10 cellular contexts compared by ENCODE assay signal in the genomic region with DNA sequence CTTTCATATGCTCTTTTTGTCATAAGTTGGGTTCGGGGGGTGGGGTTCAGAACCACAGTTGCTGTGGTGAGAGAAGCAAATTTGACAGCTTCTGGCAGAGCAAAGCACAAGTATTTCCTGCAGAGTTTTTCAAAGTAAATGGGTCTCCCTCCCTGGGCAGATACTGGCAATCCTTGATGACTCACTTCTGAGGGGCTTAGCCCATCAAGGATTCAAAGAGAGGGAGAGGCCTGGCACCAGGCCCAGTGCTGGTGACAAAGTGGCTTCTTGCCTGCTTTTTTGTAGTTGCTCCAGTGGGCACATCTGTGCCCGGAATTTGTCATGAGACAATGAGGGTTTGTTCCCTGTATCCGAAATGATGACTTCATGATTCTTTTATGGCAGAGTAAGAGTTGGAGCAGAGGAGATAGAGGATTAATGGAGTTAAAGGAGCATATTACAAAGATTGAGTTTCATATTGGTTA. TPM values are rescaled to one million over a fixed set of nuclear protein-coding genes. Genes with fewer than 3 reads are reported as not detected.
DNase-seq lines count a peak whose midpoint lies in the region; ATAC-seq, FAIRE-seq and TF ChIP-seq lines count a peak whose summit lies in the region.
"Had no signal": no experiment of that assay in that cellular context is flagged by ENCODE, and none has a peak within 500 bp of the region (broad histone marks: within the 10 kb centered on the region; RNA-seq: fewer than 3 reads in every experiment).

No MANE protein-coding gene starts in this region.

- no peaks in the 10 kb centered on the region for H3K9me3 ChIP-seq in heart right ventricle
- no peaks in the 10 kb centered on the region for H3K9me3 ChIP-seq in SJSA1 (replicated peaks)
- H3K9me3 ChIP-seq in hepatocyte (ENCODE audit: low read depth): no peaks in the 10 kb centered on the region

- H3K36me3 Mint-ChIP-seq in activated CD4-positive, alpha-beta T cell treated with anti-CD3 and anti-CD28 coated beads, Interleukin-2, amount 10 ng/mL, durations not matched to agents 7 days and 5 days (ENCODE audit: low read depth): no peaks in the 10 kb centered on the region

- H3K4me3 ChIP-seq in heart right ventricle (no peak overlapping the region), SJSA1 (no peak overlapping the region), hepatocyte (no peak overlapping the region)

- TF ChIP-seq CTCF in heart right ventricle (IDR thresholded peaks at IDR 0.05) (no peak), hepatocyte (IDR thresholded peaks at IDR 0.05; ENCODE audit: poor library complexity) (no peak)

- no peaks in the 10 kb centered on the region for H3K4me1 Mint-ChIP-seq in activated CD4-positive, alpha-beta T cell treated with anti-CD3 and anti-CD28 coated beads, Interleukin-2, amount 10 ng/mL, durations not matched to agents 7 days and 5 days

- H3K4me3 Mint-ChIP-seq in activated CD4-positive, alpha-beta T cell treated with anti-CD3 and anti-CD28 coated beads, Interleukin-2, amount 10 ng/mL, durations not matched to agents 7 days and 5 days: no peak overlapping the region

- intact Hi-C loops in left cardiac atrium (cut with DNase I) (no loop called here), heart right ventricle (cut with DNase I) (no loop called here), left colon (cut with DNase I, micrococcal nuclease) (no loop called here)

- no peaks in the 10 kb centered on the region for H4K20me1 ChIP-seq in hepatocyte (ENCODE audit: insufficient read depth, poor library complexity, severe bottlenecking)

- no peak for FAIRE-seq in urothelium cell line (lab: Jason Lieb, UNC)

- no peak overlapping the region for H3K4me2 ChIP-seq in hepatocyte

- POLR2A ChIA-PET in activated CD4-positive, alpha-beta T cell treated with anti-CD3 and anti-CD28 coated beads, Interleukin-2, amount 10 ng/mL, durations not matched to agents 7 days and 5 days (lab: Charles Lee): no interaction called here

- WGBS in heart right ventricle, 2 donors: 56 to 64% methylated on average over 3 of the region's 3 CpGs
- WGBS in hepatocyte (ENCODE audit: low lambda C conversion rate, missing lambda C conversion rate): 65% methylated on average over 3 of the region's 3 CpGs

- no peak overlapping the region for H3K27ac Mint-ChIP-seq in activated CD4-positive, alpha-beta T cell treated with anti-CD3 and anti-CD28 coated beads, Interleukin-2, amount 10 ng/mL, durations not matched to agents 7 days and 5 days

- peaks cover 7% of the 10 kb centered on the region for H3K9me3 Mint-ChIP-seq in activated CD4-positive, alpha-beta T cell treated with anti-CD3 and anti-CD28 coated beads, Interleukin-2, amount 10 ng/mL, durations not matched to agents 7 days and 5 days

- ATAC-seq in left cardiac atrium: peak in 1 of 2 donors; percentile 34
- ATAC-seq in heart right ventricle: no peak
- no peak for ATAC-seq in left colon

- DNase-seq in left cardiac atrium (peak; percentile 24), heart right ventricle (no peak), SJSA1 (ENCODE audit: low read depth in 1 of 2, low spot score in 2 of 2) (peak; percentile 63 to 74), hepatocyte (ENCODE audit: low spot score) (peak; percentile 44), urothelium cell line (ENCODE audit: low spot score) (peak; percentile 83), left colon (no peak)
- DNase-seq in activated CD4-positive, alpha-beta T cell treated with anti-CD3 and anti-CD28 coated beads, Interleukin-2, amount 10 ng/mL, durations not matched to agents 7 days and 5 days: no peak
- DNase-seq in effector CD4-positive, alpha-beta T cell: no peak
- DNase-seq: activated CD8-positive, alpha-beta memory T cell treated with anti-CD3 and anti-CD28 coated beads, Interleukin-2, amount 50 U/mL, for 48 hours; effector CD8-positive, alpha-beta T cell had no signal

- H3K27me3 ChIP-seq in heart right ventricle (peaks cover 0 to 3% (median 0%) of the 10 kb centered on the region in 7 donors), SJSA1 (replicated peaks) (no peaks in the 10 kb centered on the region), hepatocyte (no peaks in the 10 kb centered on the region)

- H3K79me2 ChIP-seq in hepatocyte: no peaks in the 10 kb centered on the region

- H2AFZ ChIP-seq in hepatocyte: no peak overlapping the region

- peaks cover 15% of the 10 kb centered on the region for H3K27me3 Mint-ChIP-seq in activated CD4-positive, alpha-beta T cell treated with anti-CD3 and anti-CD28 coated beads, Interleukin-2, amount 10 ng/mL, durations not matched to agents 7 days and 5 days

- no peaks in the 10 kb centered on the region for H3K4me1 ChIP-seq in heart right ventricle
- peaks cover 27% of the 10 kb centered on the region for H3K4me1 ChIP-seq in SJSA1 (replicated peaks)
- no peaks in the 10 kb centered on the region for H3K4me1 ChIP-seq in hepatocyte (ENCODE audit: insufficient read depth)

- H3K9me2 ChIP-seq in hepatocyte (replicated peaks; ENCODE audit: insufficient read depth): no peaks in the 10 kb centered on the region

- H3K27ac ChIP-seq in heart right ventricle: no peak overlapping the region
- H3K27ac ChIP-seq in SJSA1: no peak overlapping the region; the same call in 1 of the 2 replicates
- H3K27ac ChIP-seq in hepatocyte: no peak overlapping the region

- CTCF ChIA-PET in activated CD4-positive, alpha-beta T cell treated with anti-CD3 and anti-CD28 coated beads, Interleukin-2, amount 10 ng/mL, durations not matched to agents 7 days and 5 days (lab: Charles Lee): no interaction called here

- H3K36me3 ChIP-seq in heart right ventricle: no peaks in the 10 kb centered on the region
- no peaks in the 10 kb centered on the region for H3K36me3 ChIP-seq in SJSA1
- H3K36me3 ChIP-seq in hepatocyte (replicated peaks; ENCODE audit: insufficient read depth, low read depth): no peaks in the 10 kb centered on the region

RNA-seq across cellular contexts. Expression of a gene that starts 46.6 kb away (rescaled TPM):
- total RNA-seq in left cardiac atrium (10 to 100 TPM in 1 of 2 donors, 1 to 10 TPM in 1; 4.3 to 54.5 TPM), heart right ventricle (100 to 1,000 TPM in 1 of 10 donors, 10 to 100 TPM in 1, 1 to 10 TPM in 7, under 1 TPM in 1; 0.41 to 120 (median 5.7) TPM), hepatocyte (18.1 and 20.9 TPM in 2 replicates), left colon (10 to 100 TPM in 1 of 2 donors, 1 to 10 TPM in 1; 3.0 to 43.8 TPM)
- polyA plus RNA-seq in heart right ventricle (10 to 100 TPM in 1 of 2 donors, under 1 TPM in 1; 0.51 to 12.1 TPM), hepatocyte (12.7 and 24.6 TPM in 2 replicates)
- total RNA-seq in SJSA1 (2014; rRNA removed; shearing (Covaris generic)): 35.7 and 37.6 TPM in 2 replicates
- under 1 TPM in 1 of 2 experiments, not detected in 1; 0.12 TPM for total RNA-seq in activated CD4-positive, alpha-beta T cell treated with anti-CD3 and anti-CD28 coated beads, Interleukin-2, amount 10 ng/mL, durations not matched to agents 7 days and 5 days

Comparison
In these comparisons a context has a peak if more than half of its experiments do, and no peak if none do; other contexts are left out.
1. DNase-seq: peak in left cardiac atrium (single experiment), SJSA1 (2 of 2), hepatocyte (single experiment) and urothelium cell line (single experiment); none in heart right ventricle (0 of 2), activated CD4-positive, alpha-beta T cell treated with anti-CD3 and anti-CD28 coated beads, Interleukin-2, amount 10 ng/mL, durations not matched to agents 7 days and 5 days (single experiment), effector CD4-positive, alpha-beta T cell (single experiment) and left colon (0 of 2).